23 cellular contexts compared by ENCODE assay signal in genomic region chr20:63205896-63206295, GRCh38. TPM values are rescaled to one million over a fixed set of nuclear protein-coding genes. Genes with fewer than 3 reads are reported as not detected.
"Had no signal": no experiment of that assay in that cellular context is flagged by ENCODE, and none has a peak within 500 bp of the region (broad histone marks: within the 10 kb centered on the region; RNA-seq: fewer than 3 reads in every experiment).

No MANE protein-coding gene starts in this region.

- H3K4me3 ChIP-seq: colonic mucosa, lower lobe of right lung, thoracic aorta, upper lobe of right lung had no signal

- H3K27me3 Mint-ChIP-seq: activated CD4-positive, alpha-beta memory T cell treated with anti-CD3 and anti-CD28 coated beads, Interleukin-2, amount 10 ng/mL, durations not matched to agents 7 days and 5 days; activated CD8-positive, alpha-beta memory T cell treated with anti-CD3 and anti-CD28 coated beads, Interleukin-2, amount 10 ng/mL, durations not matched to agents 7 days and 5 days; activated naive CD8-positive, alpha-beta T cell treated with anti-CD3 and anti-CD28 coated beads, Interleukin-2, amount 50 U/mL, for 24 hours; brain; central memory CD8-positive, alpha-beta T cell had no signal

- ATAC-seq: activated CD8-positive, alpha-beta memory T cell treated with anti-CD3 and anti-CD28 coated beads, Interleukin-2, amount 10 ng/mL, durations not matched to agents 7 days and 5 days; activated naive CD8-positive, alpha-beta T cell treated with anti-CD3 and anti-CD28 coated beads, Interleukin-2, amount 50 U/mL, for 24 hours; lower lobe of right lung; upper lobe of right lung had no signal

- H3K27ac ChIP-seq: colonic mucosa, lower lobe of right lung, thoracic aorta, upper lobe of right lung had no signal

- H3K4me1 ChIP-seq: colonic mucosa, lower lobe of right lung, upper lobe of right lung had no signal

- H3K4me1 Mint-ChIP-seq: nephron had no signal

- FAIRE-seq: small intestine had no signal

- H3K4me3 Mint-ChIP-seq: activated CD4-positive, alpha-beta memory T cell treated with anti-CD3 and anti-CD28 coated beads, Interleukin-2, amount 10 ng/mL, durations not matched to agents 7 days and 5 days; activated CD8-positive, alpha-beta memory T cell treated with anti-CD3 and anti-CD28 coated beads, Interleukin-2, amount 10 ng/mL, durations not matched to agents 7 days and 5 days; activated naive CD4-positive, alpha-beta T cell treated with anti-CD3 and anti-CD28 coated beads for 36 hours; activated naive CD8-positive, alpha-beta T cell treated with anti-CD3 and anti-CD28 coated beads, Interleukin-2, amount 50 U/mL, for 24 hours; central memory CD8-positive, alpha-beta T cell; nephron had no signal

- H3K9me3 ChIP-seq: colonic mucosa, lower lobe of right lung, thoracic aorta, upper lobe of right lung had no signal

- H3K27me3 ChIP-seq: colonic mucosa, upper lobe of right lung had no signal

- H3K27ac Mint-ChIP-seq: activated CD4-positive, alpha-beta memory T cell treated with anti-CD3 and anti-CD28 coated beads, Interleukin-2, amount 10 ng/mL, durations not matched to agents 7 days and 5 days; activated CD8-positive, alpha-beta memory T cell treated with anti-CD3 and anti-CD28 coated beads, Interleukin-2, amount 10 ng/mL, durations not matched to agents 7 days and 5 days; activated naive CD4-positive, alpha-beta T cell treated with anti-CD3 and anti-CD28 coated beads for 36 hours; activated naive CD8-positive, alpha-beta T cell treated with anti-CD3 and anti-CD28 coated beads, Interleukin-2, amount 50 U/mL, for 24 hours; activated T-helper 2 cell treated with anti-CD3 and anti-CD28 coated beads, Interferon-gamma antibody, Interleukin-2, Interleukin-4, amounts not matched to agents 10 μg/mL and 5 μg/mL and 100 μg/mL, durations not matched to agents 14 hours and 24 hours and 36 hours; nephron had no signal

- H3K9me3 Mint-ChIP-seq: activated CD4-positive, alpha-beta memory T cell treated with anti-CD3 and anti-CD28 coated beads, Interleukin-2, amount 10 ng/mL, durations not matched to agents 7 days and 5 days; activated naive CD4-positive, alpha-beta T cell treated with anti-CD3 and anti-CD28 coated beads for 36 hours; activated naive CD8-positive, alpha-beta T cell treated with anti-CD3 and anti-CD28 coated beads, Interleukin-2, amount 50 U/mL, for 24 hours; activated T-helper 2 cell treated with anti-CD3 and anti-CD28 coated beads, Interferon-gamma antibody, Interleukin-2, Interleukin-4, amounts not matched to agents 10 μg/mL and 5 μg/mL and 100 μg/mL, durations not matched to agents 14 hours and 24 hours and 36 hours; brain; central memory CD8-positive, alpha-beta T cell; nephron had no signal

- DNase-seq: activated CD4-positive, alpha-beta memory T cell treated with anti-CD3 and anti-CD28 coated beads, Interleukin-2, amount 10 ng/mL, durations not matched to agents 7 days and 5 days; activated CD4-positive, alpha-beta T cell treated with anti-CD3 and anti-CD28 coated beads for 48 hours; activated CD4-positive, CD25-positive, alpha-beta regulatory T cell; activated CD8-positive, alpha-beta memory T cell treated with anti-CD3 and anti-CD28 coated beads, Interleukin-2, amount 10 ng/mL, durations not matched to agents 7 days and 5 days; activated naive CD4-positive, alpha-beta T cell treated with anti-CD3 and anti-CD28 coated beads for 36 hours; activated naive CD8-positive, alpha-beta T cell treated with anti-CD3 and anti-CD28 coated beads, Interleukin-2, amount 50 U/mL, for 24 hours; anterior cingulate cortex; colonic mucosa; foreskin melanocyte; glutamatergic neuron; hypothalamus; islet precursor cell; lower lobe of right lung; nucleus accumbens; small intestine; stimulated activated CD4-positive, alpha-beta T cell treated with anti-CD3 and anti-CD28 coated beads, Interleukin-4, amount 100 ng/mL, for 1 hour; upper lobe of right lung had no signal

- H3K36me3 ChIP-seq: colonic mucosa had no signal

RNA-seq across cellular contexts. Expression of gene BIRC7, which starts 29.8 kb away (rescaled TPM):
- total RNA-seq: activated CD4-positive, alpha-beta memory T cell treated with anti-CD3 and anti-CD28 coated beads, Interleukin-2, amount 10 ng/mL, durations not matched to agents 7 days and 5 days; activated CD8-positive, alpha-beta memory T cell treated with anti-CD3 and anti-CD28 coated beads, Interleukin-2, amount 10 ng/mL, durations not matched to agents 7 days and 5 days; activated naive CD4-positive, alpha-beta T cell treated with anti-CD3 and anti-CD28 coated beads for 36 hours; activated T-helper 2 cell treated with anti-CD3 and anti-CD28 coated beads, Interferon-gamma antibody, Interleukin-2, Interleukin-4, amounts not matched to agents 10 μg/mL and 5 μg/mL and 100 μg/mL, durations not matched to agents 14 hours and 24 hours and 36 hours; colonic mucosa; fibroblast of lung; thoracic aorta had no signal
- polyA plus RNA-seq: fibroblast of lung had no signal

RNA-seq across cellular contexts. Expression of gene NKAIN4, which starts 48.4 kb away (rescaled TPM):
- total RNA-seq: activated CD4-positive, alpha-beta memory T cell treated with anti-CD3 and anti-CD28 coated beads, Interleukin-2, amount 10 ng/mL, durations not matched to agents 7 days and 5 days; activated CD8-positive, alpha-beta memory T cell treated with anti-CD3 and anti-CD28 coated beads, Interleukin-2, amount 10 ng/mL, durations not matched to agents 7 days and 5 days; activated naive CD4-positive, alpha-beta T cell treated with anti-CD3 and anti-CD28 coated beads for 36 hours; activated T-helper 2 cell treated with anti-CD3 and anti-CD28 coated beads, Interferon-gamma antibody, Interleukin-2, Interleukin-4, amounts not matched to agents 10 μg/mL and 5 μg/mL and 100 μg/mL, durations not matched to agents 14 hours and 24 hours and 36 hours; fibroblast of lung; lower lobe of right lung; thoracic aorta; upper lobe of right lung had no signal
- polyA plus RNA-seq: fibroblast of lung had no signal
